Comparison of ENCODE assay signal across 9 cellular contexts in genomic region chr5:32710335-32710858, GRCh38. TPM values are rescaled to one million over a fixed set of nuclear protein-coding genes. Genes with fewer than 3 reads are reported as not detected.
DNase-seq lines count a peak whose midpoint lies in the region; ATAC-seq and TF ChIP-seq lines count a peak whose summit lies in the region.
"Had no signal": no experiment of that assay in that cellular context is flagged by ENCODE, and none has a peak within 500 bp of the region (broad histone marks: within the 10 kb centered on the region; RNA-seq: fewer than 3 reads in every experiment).

No MANE protein-coding gene starts in this region.

- H3K4me1 ChIP-seq in thymus (ENCODE audit: control insufficient read depth, insufficient read depth, low read length), result no peaks in the 10 kb centered on the region

- TF ChIP-seq CTCF in GM10266 (IDR thresholded peaks at IDR 0.05; ENCODE audit: control insufficient read depth, insufficient read depth, low read depth, missing control alignments) (no peak), brain microvascular endothelial cell (IDR thresholded peaks at IDR 0.05; ENCODE audit: low read depth, low read length, missing control alignments) (no peak)

- under 1% methylated on average over 29 of the region's 29 CpGs for WGBS in thymus

- H3K4me3 ChIP-seq in Jurkat, Clone E6-1 (ENCODE audit: low read length), result peak overlapping the region; percentile 45
- H3K4me3 ChIP-seq in brain microvascular endothelial cell (ENCODE audit: low read depth, low read length) (peak overlapping the region; percentile 69), thymus (ENCODE audit: low read length) (peak overlapping the region; percentile 47)

- DNase-seq in GM10266 (ENCODE audit: extremely low spot score) (peak; percentile 24), brain microvascular endothelial cell (no peak), left lobe of liver (ENCODE audit: low spot score) (peak; percentile 77), A172 (ENCODE audit: low spot score) (no peak), AG08395 (ENCODE audit: low spot score) (no peak)
- DNase-seq in Jurkat, Clone E6-1 (ENCODE audit: low read depth, low spot score), result no peak

- H3K27ac ChIP-seq in brain microvascular endothelial cell, result peak overlapping the region; percentile 3
- H3K27ac ChIP-seq in thymus (ENCODE audit: low read depth), result no peak overlapping the region

- H3K27me3 ChIP-seq in brain microvascular endothelial cell (replicated peaks), result no peaks in the 10 kb centered on the region
- H3K27me3 ChIP-seq in thymus (ENCODE audit: control insufficient read depth, insufficient read depth), result peaks cover 64% of the 10 kb centered on the region

- in situ Hi-C loops in brain microvascular endothelial cell (cut with HindIII; ENCODE audit: low pct_ligation_motif_present, low sequenced_read_pairs), result no loop called here

- H3K36me3 ChIP-seq in brain microvascular endothelial cell (replicated peaks) (no peaks in the 10 kb centered on the region), thymus (ENCODE audit: control insufficient read depth, insufficient read depth) (no peaks in the 10 kb centered on the region)

- ATAC-seq in left lobe of liver (peak; percentile 77), HG03342 (IDR thresholded peaks at IDR 0.05; ENCODE audit: unreplicated experiment) (no peak)

- peaks cover 2% of the 10 kb centered on the region for H3K9me3 ChIP-seq in thymus (ENCODE audit: control insufficient read depth)

RNA-seq across cellular contexts. Expression of gene NPR3, which starts 0.7 kb away (rescaled TPM):
- polyA plus RNA-seq in Jurkat, Clone E6-1 (2012; ENCODE audit: insufficient read depth, insufficient read length), result 0.41 TPM
- 3.5 TPM for total RNA-seq in left lobe of liver
- 1.9 TPM for polyA plus RNA-seq in thymus
- 0.07 and 0.28 TPM in 2 replicates for total RNA-seq in A172 (2014; rRNA removed; shearing (Covaris generic))
- total RNA-seq: SK-MEL-5 had no signal

Comparison
In these comparisons a context has a peak if more than half of its experiments do, and no peak if none do; other contexts are left out.
1. DNase-seq: peak in GM10266 (single experiment) and left lobe of liver (single experiment); none in Jurkat, Clone E6-1 (single experiment), brain microvascular endothelial cell (single experiment), A172 (single experiment) and AG08395 (single experiment).
2. Peak in every context shown above with its lines, with median percentiles within 50 percentile points of each other: H3K4me3 ChIP-seq.